In the genomic region with DNA sequence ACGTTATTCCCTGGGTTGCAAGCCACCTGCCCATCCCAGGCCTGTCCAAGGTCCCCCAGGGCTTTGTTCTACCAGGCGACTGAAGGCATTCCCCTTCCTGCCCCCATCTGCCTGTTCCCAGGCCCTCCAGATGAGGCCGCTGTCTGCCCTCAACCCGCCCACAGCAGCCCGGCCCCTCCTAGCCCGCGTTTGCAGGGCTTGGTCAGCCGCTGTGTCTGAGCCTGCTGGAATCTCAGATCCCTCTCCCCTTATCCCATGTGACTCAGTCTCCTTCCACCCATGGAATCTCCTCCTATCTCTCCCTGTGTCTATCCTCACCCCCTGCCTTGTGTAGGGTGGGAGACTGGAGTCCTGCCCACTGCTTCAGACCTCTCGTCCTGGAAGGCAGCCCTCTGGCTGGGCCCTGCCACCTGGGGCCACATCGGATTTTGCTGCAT, we compare ENCODE assay signal across 1 cellular context.
TF ChIP-seq lines count a peak whose summit lies in the region.

No MANE protein-coding gene starts in this region.

TF ChIP-seq in HEK293, 187 proteins besides CTCF, POLR2A, EP300 and RAD21 (continued from another document):
- no peak for TF ChIP-seq ZNF292 (tag by site-specific recombination; IDR thresholded peaks at IDR 0.05; ENCODE audit: borderline replicate concordance, low read depth)
- no peak; the same call in 1 of the 2 replicates for TF ChIP-seq INSM2 (tag by site-specific recombination; IDR thresholded peaks at IDR 0.05)
- TF ChIP-seq ZNF146 (tag by site-specific recombination; IDR thresholded peaks at IDR 0.05), result no peak
- no peak for TF ChIP-seq ZNF548 (tag by site-specific recombination; IDR thresholded peaks at IDR 0.05)
- no peak for TF ChIP-seq SALL2 (tag by site-specific recombination; IDR thresholded peaks at IDR 0.05; ENCODE audit: borderline replicate concordance)
- TF ChIP-seq ZBTB20 (tag by site-specific recombination; IDR thresholded peaks at IDR 0.05), result no peak
- TF ChIP-seq PATZ1 (tag by site-specific recombination; IDR thresholded peaks at IDR 0.05), result peak; percentile 68
- TF ChIP-seq TCF7L2 (IDR thresholded peaks at IDR 0.05; ENCODE audit: borderline replicate concordance, low read depth, low read length), result no peak
- TF ChIP-seq ZNF544 (tag by site-specific recombination; IDR thresholded peaks at IDR 0.05), result no peak
- TF ChIP-seq KLF9 (tag by site-specific recombination; IDR thresholded peaks at IDR 0.05; ENCODE audit: low read depth), result no peak
TF ChIP-seq in HEK293: peak in this region for 9.
